1 cellular context compared by ENCODE assay signal in the genomic region with DNA sequence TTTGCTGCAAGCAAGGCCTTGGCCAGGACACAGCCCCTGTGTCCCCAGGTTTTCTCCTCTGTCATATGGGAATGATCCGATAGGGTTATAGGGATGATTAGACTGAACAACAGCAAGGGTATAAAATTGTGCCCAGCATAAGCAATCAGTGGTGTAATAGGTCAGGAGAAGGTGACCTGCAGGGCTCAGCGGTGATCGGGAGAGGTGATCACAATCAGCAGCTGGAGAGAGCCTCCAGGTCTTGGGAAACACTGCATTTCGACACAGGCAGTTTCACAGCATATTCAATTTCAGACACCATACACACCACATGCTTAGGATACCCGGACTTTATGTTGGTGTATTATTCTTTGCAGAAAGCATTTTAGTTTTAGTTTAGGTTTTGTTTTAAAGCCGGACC. TPM values are rescaled to one million over a fixed set of nuclear protein-coding genes. Genes with fewer than 3 reads are reported as not detected.
"Had no signal": no experiment of that assay in that cellular context is flagged by ENCODE, and none has a peak within 500 bp of the region (broad histone marks: within the 10 kb centered on the region; RNA-seq: fewer than 3 reads in every experiment).

No MANE protein-coding gene starts in this region.

RNA-seq across cellular contexts. Expression of a gene that starts 48.8 kb away (rescaled TPM):
- total RNA-seq: PC-3 had no signal
